Comparison of ENCODE assay signal across 1 cellular context in the genomic region with DNA sequence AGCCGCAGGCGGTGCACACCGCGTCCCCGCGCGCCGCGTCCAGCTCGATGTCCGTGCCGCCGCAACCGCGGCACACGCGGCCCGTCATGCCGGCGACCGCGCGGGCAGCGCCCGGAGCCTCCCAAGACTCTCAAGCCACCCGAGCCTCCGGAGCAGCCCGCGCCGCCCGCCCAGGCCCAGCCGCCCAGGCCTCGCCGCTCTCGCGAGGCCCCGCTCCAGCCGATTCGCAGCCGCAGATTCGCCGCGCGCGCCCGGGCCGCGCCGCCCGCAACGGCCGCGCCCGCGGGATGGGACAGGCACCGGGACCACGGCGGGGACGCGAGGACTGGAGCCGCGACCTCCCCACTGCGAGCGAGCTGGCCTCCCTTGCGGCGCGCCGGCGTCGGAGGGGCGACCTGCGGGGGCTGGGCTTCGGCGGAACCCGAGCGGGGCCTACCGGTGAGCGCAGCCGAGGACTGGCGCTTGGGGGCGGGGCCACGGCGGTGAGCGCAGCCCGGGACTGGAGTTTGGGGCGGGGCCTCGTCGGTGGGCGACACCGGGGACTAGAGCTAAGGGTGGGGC.
TF ChIP-seq lines count a peak whose summit lies in the region.

A gene with protein sequence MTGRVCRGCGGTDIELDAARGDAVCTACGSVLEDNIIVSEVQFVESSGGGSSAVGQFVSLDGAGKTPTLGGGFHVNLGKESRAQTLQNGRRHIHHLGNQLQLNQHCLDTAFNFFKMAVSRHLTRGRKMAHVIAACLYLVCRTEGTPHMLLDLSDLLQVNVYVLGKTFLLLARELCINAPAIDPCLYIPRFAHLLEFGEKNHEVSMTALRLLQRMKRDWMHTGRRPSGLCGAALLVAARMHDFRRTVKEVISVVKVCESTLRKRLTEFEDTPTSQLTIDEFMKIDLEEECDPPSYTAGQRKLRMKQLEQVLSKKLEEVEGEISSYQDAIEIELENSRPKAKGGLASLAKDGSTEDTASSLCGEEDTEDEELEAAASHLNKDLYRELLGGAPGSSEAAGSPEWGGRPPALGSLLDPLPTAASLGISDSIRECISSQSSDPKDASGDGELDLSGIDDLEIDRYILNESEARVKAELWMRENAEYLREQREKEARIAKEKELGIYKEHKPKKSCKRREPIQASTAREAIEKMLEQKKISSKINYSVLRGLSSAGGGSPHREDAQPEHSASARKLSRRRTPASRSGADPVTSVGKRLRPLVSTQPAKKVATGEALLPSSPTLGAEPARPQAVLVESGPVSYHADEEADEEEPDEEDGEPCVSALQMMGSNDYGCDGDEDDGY (minus strand): TSS at position 460 of the 561 bp plus-strand sequence. CDS start 372 bp downstream, at position 88.

TF ChIP-seq in WTC11, 78 proteins besides CTCF, POLR2A, EP300 and RAD21 (continued from another document and continues in another):
- TF ChIP-seq, protein P1, sequence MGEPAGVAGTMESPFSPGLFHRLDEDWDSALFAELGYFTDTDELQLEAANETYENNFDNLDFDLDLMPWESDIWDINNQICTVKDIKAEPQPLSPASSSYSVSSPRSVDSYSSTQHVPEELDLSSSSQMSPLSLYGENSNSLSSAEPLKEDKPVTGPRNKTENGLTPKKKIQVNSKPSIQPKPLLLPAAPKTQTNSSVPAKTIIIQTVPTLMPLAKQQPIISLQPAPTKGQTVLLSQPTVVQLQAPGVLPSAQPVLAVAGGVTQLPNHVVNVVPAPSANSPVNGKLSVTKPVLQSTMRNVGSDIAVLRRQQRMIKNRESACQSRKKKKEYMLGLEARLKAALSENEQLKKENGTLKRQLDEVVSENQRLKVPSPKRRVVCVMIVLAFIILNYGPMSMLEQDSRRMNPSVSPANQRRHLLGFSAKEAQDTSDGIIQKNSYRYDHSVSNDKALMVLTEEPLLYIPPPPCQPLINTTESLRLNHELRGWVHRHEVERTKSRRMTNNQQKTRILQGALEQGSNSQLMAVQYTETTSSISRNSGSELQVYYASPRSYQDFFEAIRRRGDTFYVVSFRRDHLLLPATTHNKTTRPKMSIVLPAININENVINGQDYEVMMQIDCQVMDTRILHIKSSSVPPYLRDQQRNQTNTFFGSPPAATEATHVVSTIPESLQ (CRISPR knock-in tag; IDR thresholded peaks at IDR 0.05), result no peak
- TF ChIP-seq NFE2L1 (CRISPR knock-in tag; IDR thresholded peaks at IDR 0.05) (no peak), ZNF121 (CRISPR knock-in tag; IDR thresholded peaks at IDR 0.05) (0 out of 2 replicates have a peak, but pooled peaks have one; percentile 9), TCF7 (CRISPR knock-in tag; IDR thresholded peaks at IDR 0.05; ENCODE audit: low read depth) (peak; percentile 76; the same call in 1 of the 2 replicates), KAT7 (CRISPR knock-in tag; IDR thresholded peaks at IDR 0.05; ENCODE audit: borderline replicate concordance) (peak; percentile 97), GRHL2 (CRISPR knock-in tag; IDR thresholded peaks at IDR 0.05; ENCODE audit: insufficient replicate concordance, severe bottlenecking) (no peak), RELA (CRISPR knock-in tag; IDR thresholded peaks at IDR 0.05; ENCODE audit: borderline replicate concordance) (no peak), NR3C1 (CRISPR knock-in tag; conservative IDR thresholded peaks at IDR 0.05; ENCODE audit: low read depth) (no peak), GTF2I (CRISPR knock-in tag; conservative IDR thresholded peaks at IDR 0.05) (no peak), SP1 (CRISPR knock-in tag; conservative IDR thresholded peaks at IDR 0.05) (peak; percentile 60; the same call in 1 of the 2 replicates), FOXK1 (CRISPR knock-in tag; IDR thresholded peaks at IDR 0.05) (no peak), HMGA2 (CRISPR knock-in tag; IDR thresholded peaks at IDR 0.05) (no peak), ETV6 (CRISPR knock-in tag; IDR thresholded peaks at IDR 0.05) (no peak; the same call in 1 of the 2 replicates)
- TF ChIP-seq, protein P2, sequence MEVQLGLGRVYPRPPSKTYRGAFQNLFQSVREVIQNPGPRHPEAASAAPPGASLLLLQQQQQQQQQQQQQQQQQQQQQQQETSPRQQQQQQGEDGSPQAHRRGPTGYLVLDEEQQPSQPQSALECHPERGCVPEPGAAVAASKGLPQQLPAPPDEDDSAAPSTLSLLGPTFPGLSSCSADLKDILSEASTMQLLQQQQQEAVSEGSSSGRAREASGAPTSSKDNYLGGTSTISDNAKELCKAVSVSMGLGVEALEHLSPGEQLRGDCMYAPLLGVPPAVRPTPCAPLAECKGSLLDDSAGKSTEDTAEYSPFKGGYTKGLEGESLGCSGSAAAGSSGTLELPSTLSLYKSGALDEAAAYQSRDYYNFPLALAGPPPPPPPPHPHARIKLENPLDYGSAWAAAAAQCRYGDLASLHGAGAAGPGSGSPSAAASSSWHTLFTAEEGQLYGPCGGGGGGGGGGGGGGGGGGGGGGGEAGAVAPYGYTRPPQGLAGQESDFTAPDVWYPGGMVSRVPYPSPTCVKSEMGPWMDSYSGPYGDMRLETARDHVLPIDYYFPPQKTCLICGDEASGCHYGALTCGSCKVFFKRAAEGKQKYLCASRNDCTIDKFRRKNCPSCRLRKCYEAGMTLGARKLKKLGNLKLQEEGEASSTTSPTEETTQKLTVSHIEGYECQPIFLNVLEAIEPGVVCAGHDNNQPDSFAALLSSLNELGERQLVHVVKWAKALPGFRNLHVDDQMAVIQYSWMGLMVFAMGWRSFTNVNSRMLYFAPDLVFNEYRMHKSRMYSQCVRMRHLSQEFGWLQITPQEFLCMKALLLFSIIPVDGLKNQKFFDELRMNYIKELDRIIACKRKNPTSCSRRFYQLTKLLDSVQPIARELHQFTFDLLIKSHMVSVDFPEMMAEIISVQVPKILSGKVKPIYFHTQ (CRISPR knock-in tag; IDR thresholded peaks at IDR 0.05), result no peak
- TF ChIP-seq, protein P3, sequence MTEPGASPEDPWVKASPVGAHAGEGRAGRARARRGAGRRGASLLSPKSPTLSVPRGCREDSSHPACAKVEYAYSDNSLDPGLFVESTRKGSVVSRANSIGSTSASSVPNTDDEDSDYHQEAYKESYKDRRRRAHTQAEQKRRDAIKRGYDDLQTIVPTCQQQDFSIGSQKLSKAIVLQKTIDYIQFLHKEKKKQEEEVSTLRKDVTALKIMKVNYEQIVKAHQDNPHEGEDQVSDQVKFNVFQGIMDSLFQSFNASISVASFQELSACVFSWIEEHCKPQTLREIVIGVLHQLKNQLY (CRISPR knock-in tag; IDR thresholded peaks at IDR 0.05), result no peak
- TF ChIP-seq, protein P4, sequence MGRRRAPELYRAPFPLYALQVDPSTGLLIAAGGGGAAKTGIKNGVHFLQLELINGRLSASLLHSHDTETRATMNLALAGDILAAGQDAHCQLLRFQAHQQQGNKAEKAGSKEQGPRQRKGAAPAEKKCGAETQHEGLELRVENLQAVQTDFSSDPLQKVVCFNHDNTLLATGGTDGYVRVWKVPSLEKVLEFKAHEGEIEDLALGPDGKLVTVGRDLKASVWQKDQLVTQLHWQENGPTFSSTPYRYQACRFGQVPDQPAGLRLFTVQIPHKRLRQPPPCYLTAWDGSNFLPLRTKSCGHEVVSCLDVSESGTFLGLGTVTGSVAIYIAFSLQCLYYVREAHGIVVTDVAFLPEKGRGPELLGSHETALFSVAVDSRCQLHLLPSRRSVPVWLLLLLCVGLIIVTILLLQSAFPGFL (CRISPR knock-in tag; IDR thresholded peaks at IDR 0.05; ENCODE audit: borderline replicate concordance), result no peak
- TF ChIP-seq, protein P5, sequence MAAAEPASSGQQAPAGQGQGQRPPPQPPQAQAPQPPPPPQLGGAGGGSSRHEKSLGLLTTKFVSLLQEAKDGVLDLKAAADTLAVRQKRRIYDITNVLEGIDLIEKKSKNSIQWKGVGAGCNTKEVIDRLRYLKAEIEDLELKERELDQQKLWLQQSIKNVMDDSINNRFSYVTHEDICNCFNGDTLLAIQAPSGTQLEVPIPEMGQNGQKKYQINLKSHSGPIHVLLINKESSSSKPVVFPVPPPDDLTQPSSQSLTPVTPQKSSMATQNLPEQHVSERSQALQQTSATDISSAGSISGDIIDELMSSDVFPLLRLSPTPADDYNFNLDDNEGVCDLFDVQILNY (CRISPR knock-in tag; IDR thresholded peaks at IDR 0.05), result peak; percentile 48; the same call in 1 of the 2 replicates
- TF ChIP-seq, protein P6, sequence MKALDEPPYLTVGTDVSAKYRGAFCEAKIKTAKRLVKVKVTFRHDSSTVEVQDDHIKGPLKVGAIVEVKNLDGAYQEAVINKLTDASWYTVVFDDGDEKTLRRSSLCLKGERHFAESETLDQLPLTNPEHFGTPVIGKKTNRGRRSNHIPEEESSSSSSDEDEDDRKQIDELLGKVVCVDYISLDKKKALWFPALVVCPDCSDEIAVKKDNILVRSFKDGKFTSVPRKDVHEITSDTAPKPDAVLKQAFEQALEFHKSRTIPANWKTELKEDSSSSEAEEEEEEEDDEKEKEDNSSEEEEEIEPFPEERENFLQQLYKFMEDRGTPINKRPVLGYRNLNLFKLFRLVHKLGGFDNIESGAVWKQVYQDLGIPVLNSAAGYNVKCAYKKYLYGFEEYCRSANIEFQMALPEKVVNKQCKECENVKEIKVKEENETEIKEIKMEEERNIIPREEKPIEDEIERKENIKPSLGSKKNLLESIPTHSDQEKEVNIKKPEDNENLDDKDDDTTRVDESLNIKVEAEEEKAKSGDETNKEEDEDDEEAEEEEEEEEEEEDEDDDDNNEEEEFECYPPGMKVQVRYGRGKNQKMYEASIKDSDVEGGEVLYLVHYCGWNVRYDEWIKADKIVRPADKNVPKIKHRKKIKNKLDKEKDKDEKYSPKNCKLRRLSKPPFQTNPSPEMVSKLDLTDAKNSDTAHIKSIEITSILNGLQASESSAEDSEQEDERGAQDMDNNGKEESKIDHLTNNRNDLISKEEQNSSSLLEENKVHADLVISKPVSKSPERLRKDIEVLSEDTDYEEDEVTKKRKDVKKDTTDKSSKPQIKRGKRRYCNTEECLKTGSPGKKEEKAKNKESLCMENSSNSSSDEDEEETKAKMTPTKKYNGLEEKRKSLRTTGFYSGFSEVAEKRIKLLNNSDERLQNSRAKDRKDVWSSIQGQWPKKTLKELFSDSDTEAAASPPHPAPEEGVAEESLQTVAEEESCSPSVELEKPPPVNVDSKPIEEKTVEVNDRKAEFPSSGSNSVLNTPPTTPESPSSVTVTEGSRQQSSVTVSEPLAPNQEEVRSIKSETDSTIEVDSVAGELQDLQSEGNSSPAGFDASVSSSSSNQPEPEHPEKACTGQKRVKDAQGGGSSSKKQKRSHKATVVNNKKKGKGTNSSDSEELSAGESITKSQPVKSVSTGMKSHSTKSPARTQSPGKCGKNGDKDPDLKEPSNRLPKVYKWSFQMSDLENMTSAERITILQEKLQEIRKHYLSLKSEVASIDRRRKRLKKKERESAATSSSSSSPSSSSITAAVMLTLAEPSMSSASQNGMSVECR (CRISPR knock-in tag; IDR thresholded peaks at IDR 0.05; ENCODE audit: borderline replicate concordance), result no peak
- TF ChIP-seq, protein P7, sequence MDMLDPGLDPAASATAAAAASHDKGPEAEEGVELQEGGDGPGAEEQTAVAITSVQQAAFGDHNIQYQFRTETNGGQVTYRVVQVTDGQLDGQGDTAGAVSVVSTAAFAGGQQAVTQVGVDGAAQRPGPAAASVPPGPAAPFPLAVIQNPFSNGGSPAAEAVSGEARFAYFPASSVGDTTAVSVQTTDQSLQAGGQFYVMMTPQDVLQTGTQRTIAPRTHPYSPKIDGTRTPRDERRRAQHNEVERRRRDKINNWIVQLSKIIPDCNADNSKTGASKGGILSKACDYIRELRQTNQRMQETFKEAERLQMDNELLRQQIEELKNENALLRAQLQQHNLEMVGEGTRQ (CRISPR knock-in tag; IDR thresholded peaks at IDR 0.05), result no peak
- TF ChIP-seq, protein P8, sequence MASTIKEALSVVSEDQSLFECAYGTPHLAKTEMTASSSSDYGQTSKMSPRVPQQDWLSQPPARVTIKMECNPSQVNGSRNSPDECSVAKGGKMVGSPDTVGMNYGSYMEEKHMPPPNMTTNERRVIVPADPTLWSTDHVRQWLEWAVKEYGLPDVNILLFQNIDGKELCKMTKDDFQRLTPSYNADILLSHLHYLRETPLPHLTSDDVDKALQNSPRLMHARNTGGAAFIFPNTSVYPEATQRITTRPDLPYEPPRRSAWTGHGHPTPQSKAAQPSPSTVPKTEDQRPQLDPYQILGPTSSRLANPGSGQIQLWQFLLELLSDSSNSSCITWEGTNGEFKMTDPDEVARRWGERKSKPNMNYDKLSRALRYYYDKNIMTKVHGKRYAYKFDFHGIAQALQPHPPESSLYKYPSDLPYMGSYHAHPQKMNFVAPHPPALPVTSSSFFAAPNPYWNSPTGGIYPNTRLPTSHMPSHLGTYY (CRISPR knock-in tag; IDR thresholded peaks at IDR 0.05), result no peak
- TF ChIP-seq, protein P9, sequence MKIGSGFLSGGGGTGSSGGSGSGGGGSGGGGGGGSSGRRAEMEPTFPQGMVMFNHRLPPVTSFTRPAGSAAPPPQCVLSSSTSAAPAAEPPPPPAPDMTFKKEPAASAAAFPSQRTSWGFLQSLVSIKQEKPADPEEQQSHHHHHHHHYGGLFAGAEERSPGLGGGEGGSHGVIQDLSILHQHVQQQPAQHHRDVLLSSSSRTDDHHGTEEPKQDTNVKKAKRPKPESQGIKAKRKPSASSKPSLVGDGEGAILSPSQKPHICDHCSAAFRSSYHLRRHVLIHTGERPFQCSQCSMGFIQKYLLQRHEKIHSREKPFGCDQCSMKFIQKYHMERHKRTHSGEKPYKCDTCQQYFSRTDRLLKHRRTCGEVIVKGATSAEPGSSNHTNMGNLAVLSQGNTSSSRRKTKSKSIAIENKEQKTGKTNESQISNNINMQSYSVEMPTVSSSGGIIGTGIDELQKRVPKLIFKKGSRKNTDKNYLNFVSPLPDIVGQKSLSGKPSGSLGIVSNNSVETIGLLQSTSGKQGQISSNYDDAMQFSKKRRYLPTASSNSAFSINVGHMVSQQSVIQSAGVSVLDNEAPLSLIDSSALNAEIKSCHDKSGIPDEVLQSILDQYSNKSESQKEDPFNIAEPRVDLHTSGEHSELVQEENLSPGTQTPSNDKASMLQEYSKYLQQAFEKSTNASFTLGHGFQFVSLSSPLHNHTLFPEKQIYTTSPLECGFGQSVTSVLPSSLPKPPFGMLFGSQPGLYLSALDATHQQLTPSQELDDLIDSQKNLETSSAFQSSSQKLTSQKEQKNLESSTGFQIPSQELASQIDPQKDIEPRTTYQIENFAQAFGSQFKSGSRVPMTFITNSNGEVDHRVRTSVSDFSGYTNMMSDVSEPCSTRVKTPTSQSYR (CRISPR knock-in tag; IDR thresholded peaks at IDR 0.05), result no peak
- TF ChIP-seq, protein P10, sequence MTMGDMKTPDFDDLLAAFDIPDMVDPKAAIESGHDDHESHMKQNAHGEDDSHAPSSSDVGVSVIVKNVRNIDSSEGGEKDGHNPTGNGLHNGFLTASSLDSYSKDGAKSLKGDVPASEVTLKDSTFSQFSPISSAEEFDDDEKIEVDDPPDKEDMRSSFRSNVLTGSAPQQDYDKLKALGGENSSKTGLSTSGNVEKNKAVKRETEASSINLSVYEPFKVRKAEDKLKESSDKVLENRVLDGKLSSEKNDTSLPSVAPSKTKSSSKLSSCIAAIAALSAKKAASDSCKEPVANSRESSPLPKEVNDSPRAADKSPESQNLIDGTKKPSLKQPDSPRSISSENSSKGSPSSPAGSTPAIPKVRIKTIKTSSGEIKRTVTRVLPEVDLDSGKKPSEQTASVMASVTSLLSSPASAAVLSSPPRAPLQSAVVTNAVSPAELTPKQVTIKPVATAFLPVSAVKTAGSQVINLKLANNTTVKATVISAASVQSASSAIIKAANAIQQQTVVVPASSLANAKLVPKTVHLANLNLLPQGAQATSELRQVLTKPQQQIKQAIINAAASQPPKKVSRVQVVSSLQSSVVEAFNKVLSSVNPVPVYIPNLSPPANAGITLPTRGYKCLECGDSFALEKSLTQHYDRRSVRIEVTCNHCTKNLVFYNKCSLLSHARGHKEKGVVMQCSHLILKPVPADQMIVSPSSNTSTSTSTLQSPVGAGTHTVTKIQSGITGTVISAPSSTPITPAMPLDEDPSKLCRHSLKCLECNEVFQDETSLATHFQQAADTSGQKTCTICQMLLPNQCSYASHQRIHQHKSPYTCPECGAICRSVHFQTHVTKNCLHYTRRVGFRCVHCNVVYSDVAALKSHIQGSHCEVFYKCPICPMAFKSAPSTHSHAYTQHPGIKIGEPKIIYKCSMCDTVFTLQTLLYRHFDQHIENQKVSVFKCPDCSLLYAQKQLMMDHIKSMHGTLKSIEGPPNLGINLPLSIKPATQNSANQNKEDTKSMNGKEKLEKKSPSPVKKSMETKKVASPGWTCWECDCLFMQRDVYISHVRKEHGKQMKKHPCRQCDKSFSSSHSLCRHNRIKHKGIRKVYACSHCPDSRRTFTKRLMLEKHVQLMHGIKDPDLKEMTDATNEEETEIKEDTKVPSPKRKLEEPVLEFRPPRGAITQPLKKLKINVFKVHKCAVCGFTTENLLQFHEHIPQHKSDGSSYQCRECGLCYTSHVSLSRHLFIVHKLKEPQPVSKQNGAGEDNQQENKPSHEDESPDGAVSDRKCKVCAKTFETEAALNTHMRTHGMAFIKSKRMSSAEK (CRISPR knock-in tag; IDR thresholded peaks at IDR 0.05; ENCODE audit: borderline replicate concordance), result no peak
